13 cellular contexts compared by ENCODE assay signal in genomic region chr17:58416396-58416795, GRCh38. TPM values are rescaled to one million over a fixed set of nuclear protein-coding genes. Genes with fewer than 3 reads are reported as not detected.
A peak's percentile ranks its signal among the peaks of the same experiment; 100 is the strongest.
DNase-seq lines count a peak whose midpoint lies in the region; ATAC-seq and TF ChIP-seq lines count a peak whose summit lies in the region.
"Had no signal": no experiment of that assay in that cellular context is flagged by ENCODE, and none has a peak within 500 bp of the region (broad histone marks: within the 10 kb centered on the region; RNA-seq: fewer than 3 reads in every experiment).

No MANE protein-coding gene starts in this region.

- WGBS in adrenal gland, 4 donors: 35 to 51% (median 48%) methylated on average over 4 of the region's 4 CpGs

- TF ChIP-seq POLR2A in HCT116 (IDR thresholded peaks at IDR 0.05; ENCODE audit: borderline replicate concordance, extremely low read depth, insufficient read depth, insufficient read length) (no peak), adrenal gland (IDR thresholded peaks at IDR 0.05) (no peak)

- RAD21 ChIA-PET in HCT116 (lab: Charles Lee; ENCODE audit: low non-redundant PET in 1 of 2, low total read pairs in 2 of 2, uncharacterized antibody in 2 of 2, unreplicated experiment in 2 of 2): interaction anchor here in 1 of 2 experiments (1.7 kb wide), 1 partner anchor 64 kb away, joined by 16 read pairs; the partner anchor contains the start of gene SUPT4H1

- DNase-seq in HCT116 (ENCODE audit: low read depth, low spot score) (no peak), adrenal gland (no peak), SKM-1 treated with dmso at 0.1 percent for 144 hours (lab: John Stamatoyannopoulos, UW; ENCODE audit: unreplicated experiment) (no peak), coronary artery (ENCODE audit: low spot score) (no peak), SIG-M5 (lab: John Stamatoyannopoulos, UW) (no peak), DMS153 treated with DMSO at 0.1 percent for 48 hours (lab: John Stamatoyannopoulos, UW; ENCODE audit: unreplicated experiment) (no peak)
- DNase-seq: activated CD4-positive, alpha-beta T cell treated with anti-CD3 and anti-CD28 coated beads for 48 hours; activated effector memory CD4-positive, alpha-beta T cell treated with Interleukin-2 at 50 U/mL for 16 hours; CD4-positive, alpha-beta memory T cell; islet precursor cell; NCI-H1417 treated with DMSO at 0.1 percent for 48 hours had no signal

- H3K4me1 ChIP-seq in HCT116 (ENCODE audit: control insufficient read depth in 1 of 2, insufficient read depth in 2 of 2, low read length in 2 of 2) (peaks cover 67 to 77% of the 10 kb centered on the region in 2 experiments), adrenal gland (replicated peaks in 1 of 2) (peaks cover 10 to 17% of the 10 kb centered on the region in 2 donors), iPS-18a (ENCODE audit: control insufficient read depth, low read depth, low read length) (peaks cover 18% of the 10 kb centered on the region)

- H4K20me1 ChIP-seq in HCT116 (ENCODE audit: insufficient read depth): no peaks in the 10 kb centered on the region

- TF ChIP-seq RAD21 in HCT116 (IDR thresholded peaks at IDR 0.05; ENCODE audit: low read depth): no peak

- POLR2A ChIA-PET in HCT116 (lab: Charles Lee): interaction anchor here (0.8 to 4.6 kb wide), 16 partner anchors 9 to 72 kb away, joined by 3 to 54 read pairs (median 10); partner anchors contain the start of gene SUPT4H1

- CTCF ChIA-PET in HCT116 (lab: Charles Lee): interaction anchor here (1.0 to 2.0 kb wide), 5 partner anchors 11 to 28 kb away, joined by 4 to 29 read pairs (median 12); no protein-coding TSS in a partner anchor

- TF ChIP-seq CTCF in HCT116 (IDR thresholded peaks at IDR 0.05 in 2 of 3, conservative IDR thresholded peaks at IDR 0.05 in 1 of 3; ENCODE audit: borderline replicate concordance in 1 of 3, insufficient read depth in 1 of 3, low read depth in 2 of 3, low read length in 2 of 3) (no peak), adrenal gland (IDR thresholded peaks at IDR 0.05) (no peak), coronary artery (IDR thresholded peaks at IDR 0.05) (no peak)

- H3K9me3 ChIP-seq in HCT116 (ENCODE audit: control insufficient read depth in 1 of 2, insufficient read depth in 1 of 2, low read depth in 1 of 2, low read length in 2 of 2): no peaks in the 10 kb centered on the region
- H3K9me3 ChIP-seq in adrenal gland (replicated peaks in 1 of 3): no peaks in the 10 kb centered on the region
- no peaks in the 10 kb centered on the region for H3K9me3 ChIP-seq in iPS-18a (ENCODE audit: control insufficient read depth, low read depth, low read length)

- peak overlapping the region; percentile 86 for H3K4me2 ChIP-seq in HCT116 (ENCODE audit: low read length)

- no peak overlapping the region for H2AFZ ChIP-seq in HCT116 (ENCODE audit: low read depth, low read length, poor library complexity, severe bottlenecking)

- H3K4me3 ChIP-seq in HCT116 (replicated peaks in 1 of 2; ENCODE audit: low read depth in 1 of 2, low read length in 2 of 2) (peak overlapping the region; percentile 66 to 68), adrenal gland (peak overlapping the region in 2 of 4 donors; percentile 22 to 56), iPS-18a (ENCODE audit: low read length) (peak overlapping the region; percentile 74), skin epidermis (peak overlapping the region; percentile 0 to 43 (median 23)), coronary artery (no peak overlapping the region)

- H3K9ac ChIP-seq in HCT116 (ENCODE audit: low read length): peak overlapping the region; percentile 80
- H3K9ac ChIP-seq in iPS-18a (ENCODE audit: low read length): no peak overlapping the region

- ATAC-seq in HCT116: no peak

- intact Hi-C loops in HCT116 (cut with micrococcal nuclease): no loop called here
- intact Hi-C loops in adrenal gland (cut with DNase I): loop anchor here in 1 of 2 donors (5.0 kb wide), 1 partner anchor 59 kb away; no protein-coding TSS in a partner anchor

- BruUV-seq in HCT116 (replicated peaks; lab: Mats Ljungman, UMichigan): no TSS peak

- H3K9me2 ChIP-seq in HCT116 (ENCODE audit: insufficient read depth): no peaks in the 10 kb centered on the region

- H3K36me3 ChIP-seq in HCT116 (ENCODE audit: control insufficient read depth in 1 of 2, insufficient read depth in 2 of 2, low read length in 2 of 2) (peaks cover 0 to 5% of the 10 kb centered on the region in 2 experiments; a peak in 2 of 4 replicates), adrenal gland (replicated peaks in 1 of 2) (no peaks in the 10 kb centered on the region), iPS-18a (ENCODE audit: control insufficient read depth, low read depth, low read length) (no peaks in the 10 kb centered on the region)

- H3K27me3 ChIP-seq in HCT116 (ENCODE audit: insufficient read depth, low read length) (no peaks in the 10 kb centered on the region), adrenal gland (no peaks in the 10 kb centered on the region), iPS-18a (ENCODE audit: control insufficient read depth, insufficient read depth, low read length) (peaks cover 7% of the 10 kb centered on the region)

- peaks cover 59% of the 10 kb centered on the region for H3K79me2 ChIP-seq in HCT116 (ENCODE audit: insufficient read depth, low read length)

- H3K27ac ChIP-seq in HCT116 (ENCODE audit: low read depth, low read length): peak overlapping the region; percentile 78
- H3K27ac ChIP-seq in adrenal gland: peak overlapping the region in 3 of 5 donors; percentile 81 to 88 (median 85)
- H3K27ac ChIP-seq in iPS-18a (ENCODE audit: low read length): no peak overlapping the region
- peak overlapping the region in 15 of 21 experiments; percentile 9 to 82 (median 56) for H3K27ac ChIP-seq in skin epidermis
- H3K27ac ChIP-seq in coronary artery: no peak overlapping the region

TF ChIP-seq in HCT116, 20 proteins besides CTCF, POLR2A, EP300 and RAD21:
- TF ChIP-seq ZNF274 (IDR thresholded peaks at IDR 0.05; ENCODE audit: low read depth, low read length): no peak
- TF ChIP-seq SP1 (IDR thresholded peaks at IDR 0.05; ENCODE audit: low read depth): no peak
- TF ChIP-seq ZBTB33 (IDR thresholded peaks at IDR 0.05; ENCODE audit: extremely low read depth, insufficient replicate concordance, low read length): no peak
- TF ChIP-seq ELF1 (IDR thresholded peaks at IDR 0.05; ENCODE audit: borderline replicate concordance, low read depth): no peak
- no peak for TF ChIP-seq POLR2AphosphoS5 (IDR thresholded peaks at IDR 0.05; ENCODE audit: low read depth, low read length)
- TF ChIP-seq CBX3 (IDR thresholded peaks at IDR 0.05; ENCODE audit: low read depth): no peak
- no peak for TF ChIP-seq SRF (IDR thresholded peaks at IDR 0.05; ENCODE audit: low read depth)
- TF ChIP-seq EZH2phosphoT487 (IDR thresholded peaks at IDR 0.05; ENCODE audit: borderline replicate concordance): no peak
- no peak for TF ChIP-seq SIN3A (IDR thresholded peaks at IDR 0.05; ENCODE audit: low read depth)
- no peak for TF ChIP-seq EGR1 (IDR thresholded peaks at IDR 0.05; ENCODE audit: low read depth)
- no peak for TF ChIP-seq ZFX (IDR thresholded peaks at IDR 0.05)
- no peak for TF ChIP-seq MAX (IDR thresholded peaks at IDR 0.05)
- no peak for TF ChIP-seq FOSL1 (IDR thresholded peaks at IDR 0.05; ENCODE audit: low read depth)
- TF ChIP-seq JUND (IDR thresholded peaks at IDR 0.05): no peak
- TF ChIP-seq ATF3 (IDR thresholded peaks at IDR 0.05): no peak
- TF ChIP-seq CEBPB (IDR thresholded peaks at IDR 0.05; ENCODE audit: low read depth): no peak
TF ChIP-seq in HCT116: peak in this region for 0.

RNA-seq across cellular contexts. Expression of gene RNF43, which starts 0.9 kb away (rescaled TPM):
- total RNA-seq in HCT116 (2021; ENCODE audit: unreplicated experiment): 42.2 TPM
- polyA plus RNA-seq in HCT116 (2012): 21.7 and 27.6 TPM in 2 replicates
- total RNA-seq in adrenal gland: 10 to 100 TPM; 10.5 to 30.8 (median 18.5) TPM
- 1 to 10 TPM; 5.9 to 9.8 (median 7.5) TPM for polyA plus RNA-seq in adrenal gland

Comparison
In these comparisons a context has a peak if more than half of its experiments do, and no peak if none do; other contexts are left out.
1. H3K27ac ChIP-seq: peak in HCT116 (single experiment), adrenal gland (3 of 5) and skin epidermis (15 of 21); none in iPS-18a (single experiment) and coronary artery (0 of 2).